In genomic region chr9:129344623-129345495, GRCh38 we compare ENCODE assay signal across 1 cellular context.
TF ChIP-seq lines count a peak whose summit lies in the region.

No MANE protein-coding gene starts in this region.

TF ChIP-seq in GM23338, 12 proteins besides CTCF, POLR2A, EP300 and RAD21 (continued from another document):
- TF ChIP-seq ETS1 (IDR thresholded peaks at IDR 0.05) (no peak), JUNB (IDR thresholded peaks at IDR 0.05; ENCODE audit: unreplicated experiment) (no peak), ZNF462 (CRISPR knock-in tag; IDR thresholded peaks at IDR 0.05) (no peak)
